In genomic region chr9:111961011-111961410, GRCh38 we compare ENCODE assay signal across 14 cellular contexts.
DNase-seq lines count a peak whose midpoint lies in the region; ATAC-seq and TF ChIP-seq lines count a peak whose summit lies in the region.
"Had no signal": no experiment of that assay in that cellular context is flagged by ENCODE, and none has a peak within 500 bp of the region (broad histone marks: within the 10 kb centered on the region; RNA-seq: fewer than 3 reads in every experiment).

No MANE protein-coding gene starts in this region.

- no peaks in the 10 kb centered on the region for H3K27me3 Mint-ChIP-seq in Calu3 (ENCODE audit: unreplicated experiment)
- H3K27me3 Mint-ChIP-seq: B cell had no signal

- intact Hi-C loops in Calu3 (cut with micrococcal nuclease; ENCODE audit: unreplicated experiment) (no loop called here), posterior cingulate gyrus (cut with DNase I) (no loop called here)

- DNase-seq in Calu3 = no peak
- DNase-seq in NCI-H1417 (lab: John Stamatoyannopoulos, UW) = peak in 2 of 3 experiments; percentile 70 to 88
- peak; percentile 66 to 69 for DNase-seq in SJCRH30
- DNase-seq in kidney epithelial cell (ENCODE audit: low read depth) = peak; percentile 62
- DNase-seq in middle frontal gyrus (ENCODE audit: extremely low spot score, low spot score) = no peak
- DNase-seq in posterior cingulate gyrus = no peak
- DNase-seq: amniotic stem cell, natural killer cell, spleen, WERI-Rb-1 had no signal

- CTCF ChIA-PET in Calu3 (lab: Charles Lee) = interaction anchor here (0.7 to 1.1 kb wide), 3 partner anchors 61 to 104 kb away, joined by 3 to 5 read pairs (median 3); partner anchors contain the start of gene UGCG

- no peak overlapping the region for H3K4me3 Mint-ChIP-seq in Calu3 (ENCODE audit: low read depth, unreplicated experiment)
- H3K4me3 Mint-ChIP-seq: B cell, natural killer cell had no signal

- TF ChIP-seq CTCF in Calu3 (IDR thresholded peaks at IDR 0.05; ENCODE audit: unreplicated experiment) = no peak
- TF ChIP-seq CTCF in kidney epithelial cell (IDR thresholded peaks at IDR 0.05; ENCODE audit: insufficient read depth, low read length, poor library complexity, severe bottlenecking) = no peak

- no TSS peak for BruUV-seq in Calu3 (replicated peaks; lab: Mats Ljungman, UMichigan)

- H3K27ac Mint-ChIP-seq in Calu3 (ENCODE audit: unreplicated experiment) = peak overlapping the region; percentile 83
- H3K27ac Mint-ChIP-seq: B cell, natural killer cell had no signal

- H3K27me3 ChIP-seq in SJCRH30 = no peaks in the 10 kb centered on the region
- H3K27me3 ChIP-seq in kidney epithelial cell (ENCODE audit: control insufficient read depth, insufficient read depth, low read length) = no peaks in the 10 kb centered on the region
- H3K27me3 ChIP-seq: spleen, vagina had no signal

- no peak for ATAC-seq in GM19463 (IDR thresholded peaks at IDR 0.05; ENCODE audit: unreplicated experiment)
- no peak for ATAC-seq in HG02973 (IDR thresholded peaks at IDR 0.05; ENCODE audit: unreplicated experiment)
- ATAC-seq: natural killer cell had no signal

- H3K4me1 Mint-ChIP-seq in Calu3 (ENCODE audit: low read depth, unreplicated experiment) = peaks cover 78% of the 10 kb centered on the region

- peaks cover 57% of the 10 kb centered on the region for H3K4me1 ChIP-seq in SJCRH30

- H3K36me3 Mint-ChIP-seq in Calu3 (ENCODE audit: insufficient read depth, unreplicated experiment) = peaks cover 20% of the 10 kb centered on the region
- H3K36me3 Mint-ChIP-seq: natural killer cell had no signal

- H3K4me3 ChIP-seq in SJCRH30 (no peak overlapping the region), kidney epithelial cell (ENCODE audit: low read depth, low read length) (no peak overlapping the region)
- H3K4me3 ChIP-seq: spleen, vagina had no signal

- H3K9me3 Mint-ChIP-seq in Calu3 (ENCODE audit: low read depth, unreplicated experiment) = no peaks in the 10 kb centered on the region
- H3K9me3 Mint-ChIP-seq: natural killer cell had no signal

- peak overlapping the region; percentile 67 for H3K27ac ChIP-seq in SJCRH30
- H3K27ac ChIP-seq: spleen, vagina, WERI-Rb-1 had no signal

- H3K36me3 ChIP-seq in SJCRH30 (no peaks in the 10 kb centered on the region), kidney epithelial cell (ENCODE audit: control insufficient read depth, insufficient read depth, low read length) (no peaks in the 10 kb centered on the region)
- H3K36me3 ChIP-seq: spleen, vagina, WERI-Rb-1 had no signal

- H3K9me3 ChIP-seq in SJCRH30 (replicated peaks) = no peaks in the 10 kb centered on the region
- H3K9me3 ChIP-seq: spleen, vagina had no signal

Comparison
In these comparisons a context has a peak if more than half of its experiments do, and no peak if none do; other contexts are left out.
1. DNase-seq: peak in NCI-H1417 (2 of 3), SJCRH30 (2 of 2) and kidney epithelial cell (single experiment); none in Calu3 (single experiment), middle frontal gyrus (single experiment) and posterior cingulate gyrus (0 of 10).